ENCODE assay signal across 28 cellular contexts in genomic region chr4:112423591-112423990, GRCh38.
"Had no signal": no experiment of that assay in that cellular context is flagged by ENCODE, and none has a peak within 500 bp of the region (broad histone marks: within the 10 kb centered on the region; RNA-seq: fewer than 3 reads in every experiment).

No MANE protein-coding gene starts in this region.

- H3K4me3 ChIP-seq: cardiac muscle cell, SK-N-MC had no signal

- H3K27me3 ChIP-seq: brain microvascular endothelial cell, cardiac muscle cell had no signal

- DNase-seq: activated B cell treated with CpG ODN at 0.5 μM for 24 hours; activated CD4-positive, alpha-beta T cell treated with anti-CD3 and anti-CD28 coated beads for 1 hour; activated CD4-positive, alpha-beta T cell treated with anti-CD3 and anti-CD28 coated beads, Interleukin-2, amount 10 ng/mL, durations not matched to agents 24 days and 14 days; activated CD4-positive, alpha-beta T cell treated with anti-CD3 and anti-CD28 coated beads, Interleukin-2, amount 50 U/mL, for 48 hours; activated CD8-positive, alpha-beta memory T cell treated with anti-CD3 and anti-CD28 coated beads, Interleukin-2, amount 10 ng/mL, durations not matched to agents 7 days and 5 days; activated effector memory CD4-positive, alpha-beta T cell treated with anti-CD3 and anti-CD28 coated beads, Interleukin-2, amount 50 U/mL, for 16 hours; activated naive CD4-positive, alpha-beta T cell treated with Interleukin-2 at 50 U/mL for 16 hours; activated naive CD8-positive, alpha-beta T cell treated with anti-CD3 and anti-CD28 coated beads, Interleukin-2, amount 50 U/mL, for 24 hours; activated T-cell treated with anti-CD3 and anti-CD28 coated beads, Interleukin-2, amount 50 U/mL, for 24 hours; amygdala; brain microvascular endothelial cell; Karpas-422; NCI-H1048; NCI-H146; NCI-H187 treated with DMSO at 0.1 percent for 48 hours; NCI-H2107; NCI-H2171 treated with DMSO at 0.1 percent for 48 hours; NCI-H345; NCI-H510A; NCI-H526 treated with DMSO at 0.1 percent for 48 hours; NCI-H82; SIG-M5; T-cell; T-helper 2 cell; T1000 had no signal

- H3K27ac ChIP-seq: brain microvascular endothelial cell, cardiac muscle cell, SK-N-MC had no signal

- H3K36me3 ChIP-seq: brain microvascular endothelial cell, cardiac muscle cell had no signal

- ATAC-seq: activated CD8-positive, alpha-beta memory T cell treated with anti-CD3 and anti-CD28 coated beads, Interleukin-2, amount 10 ng/mL, durations not matched to agents 7 days and 5 days; activated naive CD4-positive, alpha-beta T cell treated with anti-CD3 and anti-CD28 coated beads, Interleukin-2, amount 50 U/mL, for 72 hours; activated naive CD8-positive, alpha-beta T cell treated with anti-CD3 and anti-CD28 coated beads, Interleukin-2, amount 50 U/mL, for 24 hours; T-cell had no signal
